13 cellular contexts compared by ENCODE assay signal in the genomic region with DNA sequence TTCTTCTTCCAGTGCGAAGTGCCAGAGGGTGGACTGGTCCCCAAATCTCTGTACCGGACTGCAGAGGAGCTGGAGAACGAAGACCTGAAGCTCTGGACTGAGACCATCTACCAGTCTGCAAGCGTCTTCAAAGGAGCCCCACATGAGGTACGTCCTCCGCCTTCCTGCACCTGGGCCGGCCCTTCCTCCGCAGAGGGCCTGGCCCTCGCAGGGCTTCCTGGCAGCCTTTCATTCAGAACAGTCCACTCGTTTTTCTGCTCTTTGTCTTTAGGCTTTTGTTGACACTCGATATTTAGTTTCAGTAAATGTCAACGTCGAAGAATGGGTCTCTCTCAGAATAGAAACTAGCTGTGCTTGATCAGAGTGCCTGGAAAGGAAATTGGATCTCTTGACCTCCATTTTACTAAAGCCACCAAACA.
A peak's percentile ranks its signal among the peaks of the same experiment; 100 is the strongest.
DNase-seq lines count a peak whose midpoint lies in the region; ATAC-seq and TF ChIP-seq lines count a peak whose summit lies in the region.
"Had no signal": no experiment of that assay in that cellular context is flagged by ENCODE, and none has a peak within 500 bp of the region (broad histone marks: within the 10 kb centered on the region; RNA-seq: fewer than 3 reads in every experiment).

No MANE protein-coding gene starts in this region.

- 44 to 49% methylated on average over 13 of the region's 13 CpGs for WGBS in tibial nerve, 2 donors

- H3K9me3 Mint-ChIP-seq in GM23338 = no peaks in the 10 kb centered on the region
- no peaks in the 10 kb centered on the region for H3K9me3 Mint-ChIP-seq in activated CD4-positive, alpha-beta memory T cell treated with anti-CD3 and anti-CD28 coated beads, Interleukin-2, amount 10 ng/mL, durations not matched to agents 7 days and 5 days

- POLR2A ChIA-PET in Panc1 (lab: Charles Lee) = no interaction called here
- POLR2A ChIA-PET in activated CD4-positive, alpha-beta memory T cell treated with anti-CD3 and anti-CD28 coated beads, Interleukin-2, amount 10 ng/mL, durations not matched to agents 7 days and 5 days (lab: Charles Lee) = no interaction called here

- H3K4me3 ChIP-seq in Panc1 (ENCODE audit: low read depth in 2 of 2, low read length in 2 of 2) (no peak overlapping the region), tibial nerve (no peak overlapping the region), MG63 (no peak overlapping the region), GM23338 (no peak overlapping the region)

- no peak for TF ChIP-seq EP300 in tibial nerve (IDR thresholded peaks at IDR 0.05)

- intact Hi-C loops in Panc1 (cut with micrococcal nuclease; ENCODE audit: unreplicated experiment) = no loop called here

- H3K4me1 ChIP-seq in Panc1 (ENCODE audit: control insufficient read depth, insufficient read depth, low read length) = peaks cover 8% of the 10 kb centered on the region
- peaks cover 0 to 70% (median 35%) of the 10 kb centered on the region in 4 donors for H3K4me1 ChIP-seq in tibial nerve
- H3K4me1 ChIP-seq in GM23338 (ENCODE audit: insufficient read depth) = no peaks in the 10 kb centered on the region

- no peak for TF ChIP-seq POLR2A in tibial nerve (IDR thresholded peaks at IDR 0.05)

- H3K79me2 ChIP-seq in GM23338 (replicated peaks; ENCODE audit: insufficient read depth) = no peaks in the 10 kb centered on the region

- H3K4me2 ChIP-seq in GM23338 = no peak overlapping the region

- no peaks in the 10 kb centered on the region for H4K20me1 ChIP-seq in GM23338 (replicated peaks; ENCODE audit: insufficient read depth)

- peaks cover 51% of the 10 kb centered on the region for H3K36me3 Mint-ChIP-seq in GM23338 (ENCODE audit: low read depth)
- H3K36me3 Mint-ChIP-seq in activated CD4-positive, alpha-beta memory T cell treated with anti-CD3 and anti-CD28 coated beads, Interleukin-2, amount 10 ng/mL, durations not matched to agents 7 days and 5 days (ENCODE audit: low read depth) = peaks cover 76% of the 10 kb centered on the region

- peaks cover 7% of the 10 kb centered on the region for H3K27me3 Mint-ChIP-seq in GM23338 (ENCODE audit: insufficient read depth, low read depth, poor library complexity)
- H3K27me3 Mint-ChIP-seq in activated CD4-positive, alpha-beta memory T cell treated with anti-CD3 and anti-CD28 coated beads, Interleukin-2, amount 10 ng/mL, durations not matched to agents 7 days and 5 days = no peaks in the 10 kb centered on the region

- no peak overlapping the region for H3K4me3 Mint-ChIP-seq in GM23338
- H3K4me3 Mint-ChIP-seq in activated CD4-positive, alpha-beta memory T cell treated with anti-CD3 and anti-CD28 coated beads, Interleukin-2, amount 10 ng/mL, durations not matched to agents 7 days and 5 days = no peak overlapping the region

- H2AFZ ChIP-seq in GM23338 = no peak overlapping the region

- H3K27ac ChIP-seq in Panc1 (ENCODE audit: low read length) (0 out of 2 replicates have a peak overlapping the region, but pooled peaks have one; percentile 5), tibial nerve (peak overlapping the region in 3 of 4 donors; percentile 53 to 84 (median 72)), GM23338 (ENCODE audit: low read depth) (no peak overlapping the region)

- H3K4me1 Mint-ChIP-seq in GM23338 = peaks cover 3% of the 10 kb centered on the region; the same call in 2 of the 3 replicates
- H3K4me1 Mint-ChIP-seq in activated CD4-positive, alpha-beta memory T cell treated with anti-CD3 and anti-CD28 coated beads, Interleukin-2, amount 10 ng/mL, durations not matched to agents 7 days and 5 days = no peaks in the 10 kb centered on the region

- H3F3A ChIP-seq in GM23338 (replicated peaks; ENCODE audit: low read depth) = no peaks in the 10 kb centered on the region

- DNase-seq in NCI-H345 (lab: John Stamatoyannopoulos, UW) = peak; percentile 53
- DNase-seq in NCI-H345 treated with DMSO at 0.1 percent for 48 hours (lab: John Stamatoyannopoulos, UW; ENCODE audit: unreplicated experiment) = no peak
- no peak for DNase-seq in Panc1 (ENCODE audit: low read depth, low spot score)
- peak; percentile 37 for DNase-seq in medulla oblongata (ENCODE audit: extremely low spot score)
- DNase-seq in tibial nerve (ENCODE audit: low spot score in 2 of 2) = no peak
- DNase-seq in MG63 = no peak
- no peak for DNase-seq in GM23338 (ENCODE audit: low spot score)
- DNase-seq in activated CD4-positive, alpha-beta memory T cell treated with anti-CD3 and anti-CD28 coated beads, Interleukin-2, amount 10 ng/mL, durations not matched to agents 7 days and 5 days = no peak
- DNase-seq: 8988T; activated CD4-positive, CD25-positive, alpha-beta regulatory T cell; Caco-2; right cardiac atrium had no signal

- no peaks in the 10 kb centered on the region for H3K9me2 ChIP-seq in GM23338 (ENCODE audit: insufficient read depth)

- no peak overlapping the region for H3K27ac Mint-ChIP-seq in GM23338
- no peak overlapping the region for H3K27ac Mint-ChIP-seq in activated CD4-positive, alpha-beta memory T cell treated with anti-CD3 and anti-CD28 coated beads, Interleukin-2, amount 10 ng/mL, durations not matched to agents 7 days and 5 days

- CTCF ChIA-PET in Panc1 (lab: Charles Lee) = no interaction called here
- CTCF ChIA-PET in activated CD4-positive, alpha-beta memory T cell treated with anti-CD3 and anti-CD28 coated beads, Interleukin-2, amount 10 ng/mL, durations not matched to agents 7 days and 5 days (lab: Charles Lee) = no interaction called here

- H3K36me3 ChIP-seq in Panc1 (ENCODE audit: control insufficient read depth, insufficient read depth, low read length) (peaks cover 53% of the 10 kb centered on the region), tibial nerve (peaks cover 0 to 99% (median 28%) of the 10 kb centered on the region in 3 donors), MG63 (peaks cover 88% of the 10 kb centered on the region), GM23338 (ENCODE audit: insufficient read depth) (peaks cover 33% of the 10 kb centered on the region)

- ATAC-seq in Panc1 (no peak), GM23338 (no peak)
- ATAC-seq: HCT116 had no signal

- BruUV-seq in Panc1 (replicated peaks; lab: Mats Ljungman, UMichigan) = no TSS peak

- in situ Hi-C loops in Panc1 (cut with HindIII; ENCODE audit: low pct_unique_long_range_greater_than_20kb, low sequenced_read_pairs) = no loop called here

- TF ChIP-seq CTCF in Panc1 (IDR thresholded peaks at IDR 0.05) (no peak), tibial nerve (IDR thresholded peaks at IDR 0.05) (no peak), GM23338 (conservative IDR thresholded peaks at IDR 0.05; ENCODE audit: low read depth in 2 of 2) (no peak)

- H3K9me3 ChIP-seq in Panc1 (ENCODE audit: control insufficient read depth, insufficient read depth, low read depth, low read length) = no peaks in the 10 kb centered on the region
- H3K9me3 ChIP-seq in tibial nerve = no peaks in the 10 kb centered on the region
- H3K9me3 ChIP-seq in MG63 = no peaks in the 10 kb centered on the region
- H3K9me3 ChIP-seq: Caco-2 had no signal

- H3K27me3 ChIP-seq in Panc1 (ENCODE audit: control insufficient read depth, insufficient read depth, low read length) (no peaks in the 10 kb centered on the region), tibial nerve (no peaks in the 10 kb centered on the region), MG63 (no peaks in the 10 kb centered on the region), GM23338 (ENCODE audit: insufficient read depth) (no peaks in the 10 kb centered on the region)

TF ChIP-seq in GM23338, 12 proteins besides CTCF, POLR2A, EP300 and RAD21 (continues in another document):
- TF ChIP-seq JUNB (IDR thresholded peaks at IDR 0.05; ENCODE audit: unreplicated experiment) (no peak), CREB1 (CRISPR knock-in tag; IDR thresholded peaks at IDR 0.05; ENCODE audit: low read depth) (no peak), EZH2 (IDR thresholded peaks at IDR 0.05; ENCODE audit: low read depth, unreplicated experiment) (no peak), STAT1 (IDR thresholded peaks at IDR 0.05; ENCODE audit: unreplicated experiment) (no peak), ZNF331 (CRISPR knock-in tag; IDR thresholded peaks at IDR 0.05; ENCODE audit: low read depth) (no peak), EZH2phosphoT487 (IDR thresholded peaks at IDR 0.05; ENCODE audit: unreplicated experiment) (no peak)
- TF ChIP-seq, protein P1, sequence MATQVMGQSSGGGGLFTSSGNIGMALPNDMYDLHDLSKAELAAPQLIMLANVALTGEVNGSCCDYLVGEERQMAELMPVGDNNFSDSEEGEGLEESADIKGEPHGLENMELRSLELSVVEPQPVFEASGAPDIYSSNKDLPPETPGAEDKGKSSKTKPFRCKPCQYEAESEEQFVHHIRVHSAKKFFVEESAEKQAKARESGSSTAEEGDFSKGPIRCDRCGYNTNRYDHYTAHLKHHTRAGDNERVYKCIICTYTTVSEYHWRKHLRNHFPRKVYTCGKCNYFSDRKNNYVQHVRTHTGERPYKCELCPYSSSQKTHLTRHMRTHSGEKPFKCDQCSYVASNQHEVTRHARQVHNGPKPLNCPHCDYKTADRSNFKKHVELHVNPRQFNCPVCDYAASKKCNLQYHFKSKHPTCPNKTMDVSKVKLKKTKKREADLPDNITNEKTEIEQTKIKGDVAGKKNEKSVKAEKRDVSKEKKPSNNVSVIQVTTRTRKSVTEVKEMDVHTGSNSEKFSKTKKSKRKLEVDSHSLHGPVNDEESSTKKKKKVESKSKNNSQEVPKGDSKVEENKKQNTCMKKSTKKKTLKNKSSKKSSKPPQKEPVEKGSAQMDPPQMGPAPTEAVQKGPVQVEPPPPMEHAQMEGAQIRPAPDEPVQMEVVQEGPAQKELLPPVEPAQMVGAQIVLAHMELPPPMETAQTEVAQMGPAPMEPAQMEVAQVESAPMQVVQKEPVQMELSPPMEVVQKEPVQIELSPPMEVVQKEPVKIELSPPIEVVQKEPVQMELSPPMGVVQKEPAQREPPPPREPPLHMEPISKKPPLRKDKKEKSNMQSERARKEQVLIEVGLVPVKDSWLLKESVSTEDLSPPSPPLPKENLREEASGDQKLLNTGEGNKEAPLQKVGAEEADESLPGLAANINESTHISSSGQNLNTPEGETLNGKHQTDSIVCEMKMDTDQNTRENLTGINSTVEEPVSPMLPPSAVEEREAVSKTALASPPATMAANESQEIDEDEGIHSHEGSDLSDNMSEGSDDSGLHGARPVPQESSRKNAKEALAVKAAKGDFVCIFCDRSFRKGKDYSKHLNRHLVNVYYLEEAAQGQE (IDR thresholded peaks at IDR 0.05; ENCODE audit: unreplicated experiment) = no peak
- TF ChIP-seq, protein P2, sequence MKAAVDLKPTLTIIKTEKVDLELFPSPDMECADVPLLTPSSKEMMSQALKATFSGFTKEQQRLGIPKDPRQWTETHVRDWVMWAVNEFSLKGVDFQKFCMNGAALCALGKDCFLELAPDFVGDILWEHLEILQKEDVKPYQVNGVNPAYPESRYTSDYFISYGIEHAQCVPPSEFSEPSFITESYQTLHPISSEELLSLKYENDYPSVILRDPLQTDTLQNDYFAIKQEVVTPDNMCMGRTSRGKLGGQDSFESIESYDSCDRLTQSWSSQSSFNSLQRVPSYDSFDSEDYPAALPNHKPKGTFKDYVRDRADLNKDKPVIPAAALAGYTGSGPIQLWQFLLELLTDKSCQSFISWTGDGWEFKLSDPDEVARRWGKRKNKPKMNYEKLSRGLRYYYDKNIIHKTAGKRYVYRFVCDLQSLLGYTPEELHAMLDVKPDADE (IDR thresholded peaks at IDR 0.05) = no peak

Comparison
In these comparisons a context has a peak if more than half of its experiments do, and no peak if none do; other contexts are left out.
1. DNase-seq: peak in NCI-H345 (single experiment) and medulla oblongata (single experiment); none in NCI-H345 treated with DMSO at 0.1 percent for 48 hours (single experiment), Panc1 (single experiment), tibial nerve (0 of 2), MG63 (single experiment), GM23338 (single experiment) and activated CD4-positive, alpha-beta memory T cell treated with anti-CD3 and anti-CD28 coated beads, Interleukin-2, amount 10 ng/mL, durations not matched to agents 7 days and 5 days (single experiment).